In genomic region chr11:37468344-37468743, GRCh38 we compare ENCODE assay signal across 1 cellular context.
TF ChIP-seq lines count a peak whose summit lies in the region.

No MANE protein-coding gene starts in this region.

TF ChIP-seq in HepG2, 621 proteins besides CTCF, POLR2A, EP300 and RAD21 (continued from another document):
- no peak for TF ChIP-seq MNT (IDR thresholded peaks at IDR 0.05)
- peak; percentile 22; the same call in 1 of the 2 replicates for TF ChIP-seq ATF7 (IDR thresholded peaks at IDR 0.05)
- TF ChIP-seq ATF7 (CRISPR knock-in tag; IDR thresholded peaks at IDR 0.05), result no peak
